In the genomic region with DNA sequence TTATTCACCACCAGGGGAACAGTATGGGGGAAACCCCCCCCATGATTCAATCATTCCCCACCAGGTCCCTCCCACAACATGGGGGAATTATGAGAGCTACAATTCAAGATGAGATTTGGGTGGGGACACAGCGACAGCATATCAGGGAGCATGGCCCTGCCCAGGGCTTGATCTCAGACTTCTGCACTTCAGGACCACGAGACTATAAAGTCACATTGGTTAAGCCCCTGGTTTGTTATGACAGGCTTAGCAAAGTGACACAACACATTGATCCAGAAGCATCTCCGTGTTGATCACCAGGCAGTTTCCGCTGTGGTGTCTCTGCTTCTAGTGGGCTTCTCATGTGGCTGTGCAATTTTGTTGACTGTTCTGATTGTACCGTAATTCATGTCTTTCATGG, we compare ENCODE assay signal across 23 cellular contexts.
DNase-seq lines count a peak whose midpoint lies in the region; ATAC-seq and TF ChIP-seq lines count a peak whose summit lies in the region.
"Had no signal": no experiment of that assay in that cellular context is flagged by ENCODE, and none has a peak within 500 bp of the region (broad histone marks: within the 10 kb centered on the region; RNA-seq: fewer than 3 reads in every experiment).

No MANE protein-coding gene starts in this region.

- no peak for ATAC-seq in activated CD8-positive, alpha-beta T cell treated with anti-CD3 and anti-CD28 coated beads for 36 hours
- ATAC-seq in activated CD8-positive, alpha-beta T cell treated with anti-CD3 and anti-CD28 coated beads, Interleukin-2, amount 10 ng/mL, durations not matched to agents 7 days and 5 days = no peak
- ATAC-seq in HG03460 (IDR thresholded peaks at IDR 0.05; ENCODE audit: unreplicated experiment) = no peak

- WGBS in endodermal cell (ENCODE audit: insufficient coverage in 1 of 2, insufficient read length in 1 of 2), 2 experiments = 93 to 97% methylated on average over 5 of the region's 5 CpGs

- no peaks in the 10 kb centered on the region for H3K4me1 Mint-ChIP-seq in activated CD8-positive, alpha-beta T cell treated with anti-CD3 and anti-CD28 coated beads for 36 hours (ENCODE audit: low read depth)
- no peaks in the 10 kb centered on the region for H3K4me1 Mint-ChIP-seq in activated CD8-positive, alpha-beta T cell treated with anti-CD3 and anti-CD28 coated beads, Interleukin-2, amount 10 ng/mL, durations not matched to agents 7 days and 5 days (ENCODE audit: low read depth)
- H3K4me1 Mint-ChIP-seq in endodermal cell (peaks cover 28% of the 10 kb centered on the region), nephron progenitor cell (peaks cover 36% of the 10 kb centered on the region), osteocyte (ENCODE audit: unreplicated experiment) (no peaks in the 10 kb centered on the region)
- H3K4me1 Mint-ChIP-seq: CD14-positive monocyte; CD8-positive, alpha-beta memory T cell had no signal

- intact Hi-C loops in activated CD8-positive, alpha-beta T cell treated with anti-CD3 and anti-CD28 coated beads for 36 hours (cut with micrococcal nuclease) = no loop called here

- no peak overlapping the region for H3K4me3 ChIP-seq in endodermal cell (ENCODE audit: low read length)
- H3K4me3 ChIP-seq: BLaER1 treated with 17β-estradiol and CSF1 and Interleukin-3, amounts not matched to agents 10 nM and 100 nM; HAP-1 had no signal

- H3K27ac Mint-ChIP-seq in activated CD8-positive, alpha-beta T cell treated with anti-CD3 and anti-CD28 coated beads for 36 hours = no peak overlapping the region
- no peak overlapping the region for H3K27ac Mint-ChIP-seq in activated CD8-positive, alpha-beta T cell treated with anti-CD3 and anti-CD28 coated beads, Interleukin-2, amount 10 ng/mL, durations not matched to agents 7 days and 5 days
- H3K27ac Mint-ChIP-seq in endodermal cell (peak overlapping the region; percentile 9), nephron progenitor cell (peak overlapping the region; percentile 50), osteocyte (ENCODE audit: unreplicated experiment) (no peak overlapping the region)
- H3K27ac Mint-ChIP-seq: CD14-positive monocyte; CD4-positive, alpha-beta T cell; CD8-positive, alpha-beta memory T cell; HFFc6 had no signal

- no peak overlapping the region for H3K9ac ChIP-seq in endodermal cell (ENCODE audit: extremely low read depth, low read length, poor library complexity, severe bottlenecking)
- H3K9ac ChIP-seq: BLaER1 treated with 17β-estradiol and CSF1 and Interleukin-3, amounts not matched to agents 10 nM and 100 nM had no signal

- peaks cover 5% of the 10 kb centered on the region for H3K27me3 Mint-ChIP-seq in activated CD8-positive, alpha-beta T cell treated with anti-CD3 and anti-CD28 coated beads for 36 hours
- H3K27me3 Mint-ChIP-seq in activated CD8-positive, alpha-beta T cell treated with anti-CD3 and anti-CD28 coated beads, Interleukin-2, amount 10 ng/mL, durations not matched to agents 7 days and 5 days (ENCODE audit: low read depth) = no peaks in the 10 kb centered on the region
- H3K27me3 Mint-ChIP-seq in endodermal cell (ENCODE audit: insufficient read depth) = peaks cover 7% of the 10 kb centered on the region
- peaks cover 4% of the 10 kb centered on the region for H3K27me3 Mint-ChIP-seq in nephron progenitor cell (ENCODE audit: low read depth, poor library complexity)
- H3K27me3 Mint-ChIP-seq in osteocyte (ENCODE audit: unreplicated experiment) = no peaks in the 10 kb centered on the region

- H3K36me3 Mint-ChIP-seq in activated CD8-positive, alpha-beta T cell treated with anti-CD3 and anti-CD28 coated beads for 36 hours (ENCODE audit: low read depth) = no peaks in the 10 kb centered on the region
- no peaks in the 10 kb centered on the region for H3K36me3 Mint-ChIP-seq in activated CD8-positive, alpha-beta T cell treated with anti-CD3 and anti-CD28 coated beads, Interleukin-2, amount 10 ng/mL, durations not matched to agents 7 days and 5 days (ENCODE audit: low read depth)
- H3K36me3 Mint-ChIP-seq in endodermal cell (ENCODE audit: low read depth) (no peaks in the 10 kb centered on the region), nephron progenitor cell (ENCODE audit: low read depth) (no peaks in the 10 kb centered on the region), osteocyte (ENCODE audit: unreplicated experiment) (no peaks in the 10 kb centered on the region)
- H3K36me3 Mint-ChIP-seq: CD14-positive monocyte; CD8-positive, alpha-beta memory T cell had no signal

- H3K36me3 ChIP-seq in endodermal cell (ENCODE audit: control insufficient read depth, insufficient read depth, low read length) = no peaks in the 10 kb centered on the region
- H3K36me3 ChIP-seq: BE2C; BLaER1 treated with 17β-estradiol and CSF1 and Interleukin-3, amounts not matched to agents 10 nM and 100 nM; HAP-1 had no signal

- TF ChIP-seq CTCF in activated CD8-positive, alpha-beta T cell treated with anti-CD3 and anti-CD28 coated beads for 36 hours (IDR thresholded peaks at IDR 0.05) = no peak
- TF ChIP-seq CTCF in endodermal cell (conservative IDR thresholded peaks at IDR 0.05) (no peak), nephron progenitor cell (IDR thresholded peaks at IDR 0.05) (no peak), osteocyte (IDR thresholded peaks at IDR 0.05) (no peak)

- no peak overlapping the region for H3K27ac ChIP-seq in endodermal cell (ENCODE audit: low read depth, low read length)
- H3K27ac ChIP-seq: 22Rv1; BLaER1 treated with 17β-estradiol and CSF1 and Interleukin-3, amounts not matched to agents 10 nM and 100 nM had no signal

- H3K9me3 ChIP-seq in endodermal cell (ENCODE audit: control insufficient read depth, low read length) = no peaks in the 10 kb centered on the region
- H3K9me3 ChIP-seq: BE2C, HAP-1 had no signal

- H3K4me1 ChIP-seq in endodermal cell (ENCODE audit: control insufficient read depth, insufficient read depth, low read length) = no peaks in the 10 kb centered on the region
- H3K4me1 ChIP-seq: BE2C, HAP-1 had no signal

- H3K4me3 Mint-ChIP-seq in activated CD8-positive, alpha-beta T cell treated with anti-CD3 and anti-CD28 coated beads for 36 hours = no peak overlapping the region
- no peak overlapping the region for H3K4me3 Mint-ChIP-seq in activated CD8-positive, alpha-beta T cell treated with anti-CD3 and anti-CD28 coated beads, Interleukin-2, amount 10 ng/mL, durations not matched to agents 7 days and 5 days
- no peak overlapping the region for H3K4me3 Mint-ChIP-seq in endodermal cell
- H3K4me3 Mint-ChIP-seq in nephron progenitor cell = no peak overlapping the region
- no peak overlapping the region for H3K4me3 Mint-ChIP-seq in osteocyte (ENCODE audit: unreplicated experiment)
- H3K4me3 Mint-ChIP-seq: CD14-positive monocyte; CD4-positive, alpha-beta T cell; CD8-positive, alpha-beta memory T cell; HFFc6 had no signal

- peak; percentile 6 for DNase-seq in activated CD8-positive, alpha-beta T cell treated with anti-CD3 and anti-CD28 coated beads for 36 hours
- DNase-seq in activated CD8-positive, alpha-beta T cell treated with anti-CD3 and anti-CD28 coated beads, Interleukin-2, amount 10 ng/mL, durations not matched to agents 7 days and 5 days = no peak
- DNase-seq in endodermal cell = no peak
- DNase-seq in nephron progenitor cell = no peak
- DNase-seq in osteocyte (ENCODE audit: extremely low spot score, unreplicated experiment) = peak; percentile 51
- DNase-seq in NCI-H526 (lab: John Stamatoyannopoulos, UW) = no peak
- no peak for DNase-seq in activated gamma-delta T cell treated with Interleukin-2 at 50 U/mL for 16 hours
- DNase-seq: AML-193; BE2C; Calu3; CD4-positive, alpha-beta T cell; CD8-positive, alpha-beta memory T cell; COR-L47; DMS53; DMS79 treated with DMSO at 0.1 percent for 48 hours; GF-D8; GOT3; HFFc6 had no signal

- H3K9me3 Mint-ChIP-seq in activated CD8-positive, alpha-beta T cell treated with anti-CD3 and anti-CD28 coated beads for 36 hours = peaks cover 3% of the 10 kb centered on the region
- no peaks in the 10 kb centered on the region for H3K9me3 Mint-ChIP-seq in activated CD8-positive, alpha-beta T cell treated with anti-CD3 and anti-CD28 coated beads, Interleukin-2, amount 10 ng/mL, durations not matched to agents 7 days and 5 days (ENCODE audit: insufficient read depth)
- H3K9me3 Mint-ChIP-seq in endodermal cell (peaks cover 8% of the 10 kb centered on the region), nephron progenitor cell (peaks cover 8% of the 10 kb centered on the region), osteocyte (ENCODE audit: unreplicated experiment) (peaks cover 20% of the 10 kb centered on the region)
- H3K9me3 Mint-ChIP-seq: CD8-positive, alpha-beta memory T cell had no signal

- no peaks in the 10 kb centered on the region for H3K27me3 ChIP-seq in endodermal cell (ENCODE audit: control insufficient read depth, insufficient read depth, low read length, poor library complexity, severe bottlenecking)
- H3K27me3 ChIP-seq: BE2C; BLaER1 treated with 17β-estradiol and CSF1 and Interleukin-3, amounts not matched to agents 10 nM and 100 nM had no signal

- CTCF ChIA-PET in activated CD8-positive, alpha-beta T cell treated with anti-CD3 and anti-CD28 coated beads for 36 hours (lab: Charles Lee) = no interaction called here
- CTCF ChIA-PET in activated CD8-positive, alpha-beta T cell treated with anti-CD3 and anti-CD28 coated beads, Interleukin-2, amount 10 ng/mL, durations not matched to agents 7 days and 5 days (lab: Charles Lee) = no interaction called here

- POLR2A ChIA-PET in activated CD8-positive, alpha-beta T cell treated with anti-CD3 and anti-CD28 coated beads for 36 hours (lab: Charles Lee) = no interaction called here
- POLR2A ChIA-PET in activated CD8-positive, alpha-beta T cell treated with anti-CD3 and anti-CD28 coated beads, Interleukin-2, amount 10 ng/mL, durations not matched to agents 7 days and 5 days (lab: Charles Lee) = no interaction called here

Comparison
In these comparisons a context has a peak if more than half of its experiments do, and no peak if none do; other contexts are left out.
1. DNase-seq: peak in activated CD8-positive, alpha-beta T cell treated with anti-CD3 and anti-CD28 coated beads for 36 hours (single experiment) and osteocyte (single experiment); none in activated CD8-positive, alpha-beta T cell treated with anti-CD3 and anti-CD28 coated beads, Interleukin-2, amount 10 ng/mL, durations not matched to agents 7 days and 5 days (single experiment), endodermal cell (single experiment), nephron progenitor cell (single experiment), NCI-H526 (0 of 2) and activated gamma-delta T cell treated with Interleukin-2 at 50 U/mL for 16 hours (single experiment).
2. H3K27ac Mint-ChIP-seq: peak in endodermal cell (single experiment) and nephron progenitor cell (single experiment); none in activated CD8-positive, alpha-beta T cell treated with anti-CD3 and anti-CD28 coated beads for 36 hours (single experiment), activated CD8-positive, alpha-beta T cell treated with anti-CD3 and anti-CD28 coated beads, Interleukin-2, amount 10 ng/mL, durations not matched to agents 7 days and 5 days (single experiment) and osteocyte (single experiment).